21 cellular contexts compared by ENCODE assay signal in the genomic region with DNA sequence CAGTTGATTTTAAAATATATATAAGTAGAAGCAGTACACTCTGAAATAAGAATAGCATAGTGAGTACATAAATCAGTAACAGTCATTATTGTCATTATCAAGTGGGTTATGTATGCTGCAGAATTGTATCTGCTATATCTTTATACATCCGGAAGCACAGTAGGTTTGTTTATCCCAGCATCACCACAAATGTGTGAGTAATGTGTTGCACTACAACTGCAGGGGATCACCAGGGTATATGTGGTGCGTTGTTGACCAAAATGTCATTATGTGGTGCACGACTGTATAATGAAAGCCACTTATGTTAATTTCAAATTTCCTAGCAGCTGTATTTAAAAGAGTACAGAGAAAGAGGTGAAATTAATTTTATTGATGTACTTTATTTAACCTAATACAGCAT.
DNase-seq lines count a peak whose midpoint lies in the region; ATAC-seq, FAIRE-seq and TF ChIP-seq lines count a peak whose summit lies in the region.
"Had no signal": no experiment of that assay in that cellular context is flagged by ENCODE, and none has a peak within 500 bp of the region (broad histone marks: within the 10 kb centered on the region; RNA-seq: fewer than 3 reads in every experiment).

No MANE protein-coding gene starts in this region.

- H3K36me3 ChIP-seq in endothelial cell of umbilical vein (ENCODE audit: control insufficient read depth in 2 of 2, extremely low read depth in 1 of 2, insufficient read depth in 2 of 2, low read length in 2 of 2) (no peaks in the 10 kb centered on the region), Caco-2 (ENCODE audit: control insufficient read depth, insufficient read depth, low read length) (no peaks in the 10 kb centered on the region)
- H3K36me3 ChIP-seq: BLaER1, MG63 had no signal

- FAIRE-seq in endothelial cell of umbilical vein (lab: Jason Lieb, UNC) = peak; percentile 26

- no peaks in the 10 kb centered on the region for H3K9me1 ChIP-seq in endothelial cell of umbilical vein (replicated peaks; ENCODE audit: control insufficient read depth, extremely low read depth, insufficient read depth, low read length)

- no peak overlapping the region for H3K4me3 ChIP-seq in endothelial cell of umbilical vein (replicated peaks in 1 of 3; ENCODE audit: insufficient read depth in 1 of 3, low read depth in 1 of 3, low read length in 3 of 3)
- no peak overlapping the region for H3K4me3 ChIP-seq in Caco-2 (ENCODE audit: low read depth, low read length)
- H3K4me3 ChIP-seq: BLaER1, MG63, PC-9 had no signal

- H3K4me1 Mint-ChIP-seq in Caco-2 (ENCODE audit: low read depth, unreplicated experiment) = peaks cover 6% of the 10 kb centered on the region
- H3K4me1 Mint-ChIP-seq: CD8-positive, alpha-beta memory T cell had no signal

- DNase-seq in NCI-H146 (lab: John Stamatoyannopoulos, UW) (peak; percentile 37), NCI-H146 treated with DMSO at 0.1 percent for 48 hours (lab: John Stamatoyannopoulos, UW; ENCODE audit: unreplicated experiment) (no peak), NCI-H1436 (lab: John Stamatoyannopoulos, UW) (peak; percentile 50), NCI-H774 (lab: John Stamatoyannopoulos, UW) (peak; percentile 75), endothelial cell of umbilical vein (ENCODE audit: low read depth, low spot score) (no peak), Caco-2 (no peak), epidermal melanocyte (ENCODE audit: insufficient read length, low spot score) (no peak)
- DNase-seq: 8988T; CD8-positive, alpha-beta memory T cell; EL; GOT3; HFFc6; MG63; NCI-H1092 treated with DMSO at 0.1 percent for 48 hours; NCI-H2171 treated with DMSO at 0.1 percent for 48 hours; NCI-H524; PC-9; SK-N-SH had no signal

- H3K4me2 ChIP-seq in endothelial cell of umbilical vein (ENCODE audit: insufficient read depth, low read length) = no peak overlapping the region
- H3K4me2 ChIP-seq: BLaER1, KMS-11, PC-9, SK-N-SH had no signal

- TF ChIP-seq POLR2A in endothelial cell of umbilical vein (IDR thresholded peaks at IDR 0.05; ENCODE audit: low read depth, low read length) = no peak

- H3K9ac ChIP-seq in endothelial cell of umbilical vein (replicated peaks; ENCODE audit: extremely low read depth, insufficient read depth, low read length) = no peak overlapping the region
- H3K9ac ChIP-seq: BLaER1, KMS-11, SK-N-SH had no signal

- H3K27me3 ChIP-seq in endothelial cell of umbilical vein (ENCODE audit: control insufficient read depth in 2 of 2, insufficient read depth in 2 of 2, low read length in 2 of 2) (no peaks in the 10 kb centered on the region), Caco-2 (replicated peaks; ENCODE audit: control insufficient read depth, insufficient read depth, low read length) (no peaks in the 10 kb centered on the region)
- H3K27me3 ChIP-seq: BLaER1, MG63 had no signal

- no peak overlapping the region for H3K27ac ChIP-seq in endothelial cell of umbilical vein (ENCODE audit: insufficient read depth, low read depth, low read length)
- H3K27ac ChIP-seq: BLaER1, KMS-11, PC-9 had no signal

- H3K9me3 ChIP-seq in endothelial cell of umbilical vein (replicated peaks; ENCODE audit: control insufficient read depth, insufficient read depth, low read length) (no peaks in the 10 kb centered on the region), Caco-2 (no peaks in the 10 kb centered on the region)
- H3K9me3 ChIP-seq: BLaER1, MG63, SK-N-SH had no signal

- H3K27me3 Mint-ChIP-seq in Caco-2 (ENCODE audit: insufficient read depth, unreplicated experiment) = no peaks in the 10 kb centered on the region

- H3K9me3 Mint-ChIP-seq in Caco-2 (ENCODE audit: unreplicated experiment) = peaks cover 6% of the 10 kb centered on the region
- H3K9me3 Mint-ChIP-seq: CD8-positive, alpha-beta memory T cell; HFFc6 had no signal

- H3K36me3 Mint-ChIP-seq in Caco-2 (ENCODE audit: insufficient read depth, unreplicated experiment) = no peaks in the 10 kb centered on the region
- H3K36me3 Mint-ChIP-seq: CD8-positive, alpha-beta memory T cell had no signal

- no peaks in the 10 kb centered on the region for H4K20me1 ChIP-seq in endothelial cell of umbilical vein (replicated peaks; ENCODE audit: control insufficient read depth, extremely low read depth, insufficient read depth, low read length)
- H4K20me1 ChIP-seq: BLaER1 had no signal

- H3K79me2 ChIP-seq in endothelial cell of umbilical vein (ENCODE audit: control insufficient read depth, insufficient read depth, low read length) = no peaks in the 10 kb centered on the region

- no peak overlapping the region for H3K4me3 Mint-ChIP-seq in Caco-2 (ENCODE audit: unreplicated experiment)
- H3K4me3 Mint-ChIP-seq: CD8-positive, alpha-beta memory T cell; HFFc6 had no signal

- H3K27ac Mint-ChIP-seq in Caco-2 (ENCODE audit: unreplicated experiment) = no peak overlapping the region
- H3K27ac Mint-ChIP-seq: HFFc6 had no signal

- TF ChIP-seq CTCF in endothelial cell of umbilical vein (IDR thresholded peaks at IDR 0.05; ENCODE audit: extremely low read depth in 1 of 2, insufficient read depth in 1 of 2, low read depth in 1 of 2, low read length in 2 of 2) (no peak), Caco-2 (IDR thresholded peaks at IDR 0.05; ENCODE audit: insufficient read depth in 1 of 2, low read depth in 1 of 2, low read length in 1 of 2, severe bottlenecking in 1 of 2, unreplicated experiment in 1 of 2) (no peak)

- dilution Hi-C loops in endothelial cell of umbilical vein (cut with MboI; ENCODE audit: extremely low pct_ligation_motif_present, low sequenced_read_pairs) = no loop called here

- CTCF ChIA-PET in endothelial cell of umbilical vein (lab: Charles Lee) = interaction anchor here (0.9 kb wide), 1 partner anchor 17 kb away, joined by 3 read pairs; no protein-coding TSS in a partner anchor
- CTCF ChIA-PET in Caco-2 (lab: Charles Lee) = no interaction called here

- intact Hi-C loops in endothelial cell of umbilical vein (cut with micrococcal nuclease) = no loop called here
- intact Hi-C loops in Caco-2 (cut with micrococcal nuclease; ENCODE audit: unreplicated experiment) = no loop called here

- BruUV-seq in endothelial cell of umbilical vein (replicated peaks; lab: Mats Ljungman, UMichigan) (no TSS peak), Caco-2 (replicated peaks; lab: Mats Ljungman, UMichigan) (no TSS peak)

- ATAC-seq in GM21529 (IDR thresholded peaks at IDR 0.05; ENCODE audit: unreplicated experiment) = no peak

- POLR2A ChIA-PET in endothelial cell of umbilical vein (lab: Charles Lee) (no interaction called here), Caco-2 (lab: Charles Lee) (no interaction called here)

- no peak overlapping the region for H2AFZ ChIP-seq in endothelial cell of umbilical vein (ENCODE audit: low read depth, low read length)
- H2AFZ ChIP-seq: PC-9 had no signal

- H3K4me1 ChIP-seq in endothelial cell of umbilical vein (ENCODE audit: control insufficient read depth, extremely low read depth, insufficient read depth, low read length) (no peaks in the 10 kb centered on the region), Caco-2 (no peaks in the 10 kb centered on the region)
- H3K4me1 ChIP-seq: BLaER1 had no signal

TF ChIP-seq in endothelial cell of umbilical vein, 7 proteins besides CTCF, POLR2A, EP300 and RAD21:
- TF ChIP-seq MAX (IDR thresholded peaks at IDR 0.05; ENCODE audit: insufficient read depth, insufficient read length) (no peak), MYC (IDR thresholded peaks at IDR 0.05; ENCODE audit: low read depth, low read length) (no peak), POLR2AphosphoS5 (IDR thresholded peaks at IDR 0.05; ENCODE audit: insufficient read depth, low read depth, low read length) (no peak), GATA2 (IDR thresholded peaks at IDR 0.05; ENCODE audit: insufficient read depth, insufficient read length, low read depth, low read length) (no peak), FOS (IDR thresholded peaks at IDR 0.05; ENCODE audit: borderline replicate concordance, insufficient read depth, low read length) (no peak), JUN (IDR thresholded peaks at IDR 0.05; ENCODE audit: borderline replicate concordance, insufficient read depth, insufficient read length, low read depth) (no peak), EZH2 (IDR thresholded peaks at IDR 0.05; ENCODE audit: borderline replicate concordance, low read depth, low read length, severe bottlenecking) (no peak)
TF ChIP-seq in endothelial cell of umbilical vein: peak in this region for 0.

Comparison
In these comparisons a context has a peak if more than half of its experiments do, and no peak if none do; other contexts are left out.
1. DNase-seq: peak in NCI-H146 (single experiment), NCI-H1436 (single experiment) and NCI-H774 (single experiment); none in NCI-H146 treated with DMSO at 0.1 percent for 48 hours (single experiment), endothelial cell of umbilical vein (single experiment), Caco-2 (0 of 2) and epidermal melanocyte (single experiment).